In genomic region chr6:27617700-27618689, GRCh38 we compare ENCODE assay signal across 8 cellular contexts.
A peak's percentile ranks its signal among the peaks of the same experiment; 100 is the strongest.
DNase-seq lines count a peak whose midpoint lies in the region; ATAC-seq and TF ChIP-seq lines count a peak whose summit lies in the region.

No MANE protein-coding gene starts in this region.

- peaks cover 69% of the 10 kb centered on the region for H3K27me3 Mint-ChIP-seq in activated T-cell treated with anti-CD3 and anti-CD28 coated beads, Interleukin-2, amount 50 U/mL, for 72 hours (ENCODE audit: low read depth)

- peaks cover 0 to 2% of the 10 kb centered on the region in 2 donors for H3K36me3 Mint-ChIP-seq in activated T-cell treated with anti-CD3 and anti-CD28 coated beads, Interleukin-2, amount 50 U/mL, for 72 hours (ENCODE audit: insufficient read depth in 2 of 2)

- peak overlapping the region; percentile 51 for H3K27ac ChIP-seq in HCT116 (ENCODE audit: low read depth, low read length)
- no peak overlapping the region for H3K27ac ChIP-seq in upper lobe of right lung

- no peaks in the 10 kb centered on the region for H3K9me2 ChIP-seq in HCT116 (ENCODE audit: insufficient read depth)

- CTCF ChIA-PET in HCT116 (lab: Charles Lee) = interaction anchor here (1.0 to 3.1 kb wide), 5 partner anchors 9 to 440 kb away, joined by 3 to 18 read pairs (median 5); no protein-coding TSS in a partner anchor

- TF ChIP-seq POLR2A in HCT116 (IDR thresholded peaks at IDR 0.05; ENCODE audit: borderline replicate concordance, extremely low read depth, insufficient read depth, insufficient read length) = no peak

- H3K4me1 ChIP-seq in HCT116 (ENCODE audit: control insufficient read depth in 1 of 2, insufficient read depth in 2 of 2, low read length in 2 of 2) (peaks cover 4 to 19% of the 10 kb centered on the region in 2 experiments; a peak in 2 of 4 replicates), upper lobe of right lung (no peaks in the 10 kb centered on the region)

- no peaks in the 10 kb centered on the region for H3K79me2 ChIP-seq in HCT116 (ENCODE audit: insufficient read depth, low read length)

- H3K4me3 ChIP-seq in HCT116 (replicated peaks in 1 of 2; ENCODE audit: low read depth in 1 of 2, low read length in 2 of 2) (peak overlapping the region; percentile 45 to 60), iPS-18c (ENCODE audit: insufficient read depth, low read depth, low read length) (peak overlapping the region; percentile 46), upper lobe of right lung (peak overlapping the region; percentile 24)

- DNase-seq in AG20443 (ENCODE audit: low spot score) (peak; percentile 53), HCT116 (ENCODE audit: low read depth, low spot score) (peak; percentile 62), upper lobe of right lung (no peak), hippocampal formation (lab: John Stamatoyannopoulos, UW) (no peak)
- no peak for DNase-seq in activated T-cell treated with anti-CD3 and anti-CD28 coated beads, Interleukin-2, amount 50 U/mL, for 72 hours

- H3K4me2 ChIP-seq in HCT116 (ENCODE audit: low read length) = peak overlapping the region; percentile 98

- H3K4me1 Mint-ChIP-seq in activated T-cell treated with anti-CD3 and anti-CD28 coated beads, Interleukin-2, amount 50 U/mL, for 72 hours (ENCODE audit: low read depth) = peaks cover 21% of the 10 kb centered on the region

- peak in 2 of 3 experiments; percentile 14 to 21; a peak in 1 of 6 replicates for TF ChIP-seq CTCF in HCT116 (IDR thresholded peaks at IDR 0.05 in 2 of 3, conservative IDR thresholded peaks at IDR 0.05 in 1 of 3; ENCODE audit: borderline replicate concordance in 1 of 3, insufficient read depth in 1 of 3, low read depth in 2 of 3, low read length in 2 of 3)
- TF ChIP-seq CTCF in upper lobe of right lung (IDR thresholded peaks at IDR 0.05) = no peak

- H3K27ac Mint-ChIP-seq in activated T-cell treated with anti-CD3 and anti-CD28 coated beads, Interleukin-2, amount 50 U/mL, for 72 hours = peak overlapping the region; percentile 60

- H3K36me3 ChIP-seq in HCT116 (ENCODE audit: control insufficient read depth in 1 of 2, insufficient read depth in 2 of 2, low read length in 2 of 2) (no peaks in the 10 kb centered on the region), upper lobe of right lung (no peaks in the 10 kb centered on the region)

- H3K9me3 ChIP-seq in HCT116 (ENCODE audit: control insufficient read depth in 1 of 2, insufficient read depth in 1 of 2, low read depth in 1 of 2, low read length in 2 of 2) (no peaks in the 10 kb centered on the region), iPS-18c (ENCODE audit: control insufficient read depth, insufficient read depth, low read length) (no peaks in the 10 kb centered on the region), upper lobe of right lung (no peaks in the 10 kb centered on the region)

- H3K27me3 ChIP-seq in HCT116 (ENCODE audit: insufficient read depth, low read length) (no peaks in the 10 kb centered on the region), upper lobe of right lung (peaks cover 73% of the 10 kb centered on the region)

- no peaks in the 10 kb centered on the region for H3K9me3 Mint-ChIP-seq in activated T-cell treated with anti-CD3 and anti-CD28 coated beads, Interleukin-2, amount 50 U/mL, for 72 hours

- H3K9ac ChIP-seq in HCT116 (ENCODE audit: low read length) = peak overlapping the region; percentile 59

- intact Hi-C loops in HCT116 (cut with micrococcal nuclease) (loop anchor here (5.0 to 10.0 kb wide), 2 partner anchors 134 to 277 kb away; a partner anchor contains a TSS), upper lobe of right lung (cut with DNase I) (no loop called here)

- RAD21 ChIA-PET in HCT116 (lab: Charles Lee; ENCODE audit: low non-redundant PET in 1 of 2, low total read pairs in 2 of 2, uncharacterized antibody in 2 of 2, unreplicated experiment in 2 of 2) = interaction anchor here (0.7 to 0.8 kb wide), 2 partner anchors 108 to 277 kb away, joined by 3 read pairs; no protein-coding TSS in a partner anchor

- no peaks in the 10 kb centered on the region for H4K20me1 ChIP-seq in HCT116 (ENCODE audit: insufficient read depth)

- BruUV-seq in HCT116 (replicated peaks; lab: Mats Ljungman, UMichigan) = TSS peak; percentile 70

- peak overlapping the region; percentile 81 to 84 for H3K4me3 Mint-ChIP-seq in activated T-cell treated with anti-CD3 and anti-CD28 coated beads, Interleukin-2, amount 50 U/mL, for 72 hours

- peak overlapping the region; percentile 99 for H2AFZ ChIP-seq in HCT116 (ENCODE audit: low read depth, low read length, poor library complexity, severe bottlenecking)

- POLR2A ChIA-PET in HCT116 (lab: Charles Lee) = interaction anchor here (1.7 kb wide), 1 partner anchor 9 kb away, joined by 6 read pairs; no protein-coding TSS in a partner anchor

- peak; percentile 48 for TF ChIP-seq RAD21 in HCT116 (IDR thresholded peaks at IDR 0.05; ENCODE audit: low read depth)

- peak; percentile 86 for ATAC-seq in HCT116
- no peak for ATAC-seq in activated T-cell treated with anti-CD3 and anti-CD28 coated beads, Interleukin-2, amount 50 U/mL, for 72 hours (replicated peaks in 1 of 2)
- no peak for ATAC-seq in upper lobe of right lung
- ATAC-seq in GM21515 (IDR thresholded peaks at IDR 0.05; ENCODE audit: unreplicated experiment) = no peak
- no peak for ATAC-seq in GM18867 (IDR thresholded peaks at IDR 0.05; ENCODE audit: unreplicated experiment)

TF ChIP-seq in HCT116, 20 proteins besides CTCF, POLR2A, EP300 and RAD21:
- TF ChIP-seq SRF (IDR thresholded peaks at IDR 0.05; ENCODE audit: low read depth) (no peak), EZH2phosphoT487 (IDR thresholded peaks at IDR 0.05; ENCODE audit: borderline replicate concordance) (no peak), SP1 (IDR thresholded peaks at IDR 0.05; ENCODE audit: low read depth) (0 out of 2 replicates have a peak, but pooled peaks have one; percentile 15), CBX3 (IDR thresholded peaks at IDR 0.05; ENCODE audit: low read depth) (0 out of 2 replicates have a peak, but pooled peaks have one; percentile 51), MAX (IDR thresholded peaks at IDR 0.05) (peak; percentile 44; the same call in 1 of the 2 replicates), EZH2 (IDR thresholded peaks at IDR 0.05) (no peak), EGR1 (IDR thresholded peaks at IDR 0.05; ENCODE audit: low read depth) (no peak), ATF3 (IDR thresholded peaks at IDR 0.05) (peak; percentile 96)

Comparison
In these comparisons a context has a peak if more than half of its experiments do, and no peak if none do; other contexts are left out.
1. DNase-seq: peak in AG20443 (single experiment) and HCT116 (single experiment); none in activated T-cell treated with anti-CD3 and anti-CD28 coated beads, Interleukin-2, amount 50 U/mL, for 72 hours (0 of 2), upper lobe of right lung (single experiment) and hippocampal formation (0 of 2).
2. Peak in every context shown above with its lines, with median percentiles within 50 percentile points of each other: H3K4me3 ChIP-seq.